In the genomic region with DNA sequence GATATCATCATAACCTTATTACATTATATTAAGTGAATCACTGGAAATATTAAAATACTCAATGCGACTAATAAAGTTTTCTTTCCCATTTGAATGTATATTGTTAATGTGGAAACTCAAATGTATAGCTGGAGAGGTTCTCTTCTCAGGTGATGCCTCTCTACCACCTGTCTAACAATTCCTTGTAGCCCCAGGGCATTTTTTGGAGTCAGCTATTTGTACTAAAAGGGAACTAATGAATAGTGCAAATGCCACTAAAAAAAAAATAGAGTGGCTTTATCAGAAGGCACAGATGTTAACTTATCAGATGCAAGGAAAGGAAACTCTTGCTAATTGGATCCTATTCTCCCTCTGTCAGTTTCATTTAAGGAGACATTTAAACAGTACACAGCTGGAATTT, we compare ENCODE assay signal across 19 cellular contexts.
"Had no signal": no experiment of that assay in that cellular context is flagged by ENCODE, and none has a peak within 500 bp of the region (broad histone marks: within the 10 kb centered on the region; RNA-seq: fewer than 3 reads in every experiment).

No MANE protein-coding gene starts in this region.

- DNase-seq: activated CD4-positive, alpha-beta T cell treated with anti-CD3 and anti-CD28 coated beads for 4 hours; activated CD4-positive, alpha-beta T cell treated with anti-CD3 and anti-CD28 coated beads, Interleukin-2, amount 50 U/mL, for 4 hours; activated CD4-positive, CD25-positive, alpha-beta regulatory T cell; activated CD8-positive, alpha-beta memory T cell treated with anti-CD3 and anti-CD28 coated beads for 24 hours; activated effector memory CD4-positive, alpha-beta T cell treated with Interleukin-2 at 50 U/mL for 16 hours; activated naive CD4-positive, alpha-beta T cell treated with Interleukin-2 at 50 U/mL for 16 hours; activated naive CD8-positive, alpha-beta T cell treated with anti-CD3 and anti-CD28 coated beads for 36 hours; cerebellar nuclear complex; colonic mucosa; effector memory CD8-positive, alpha-beta T cell; naive thymus-derived CD8-positive, alpha-beta T cell; right cardiac atrium; stimulated activated CD4-positive, alpha-beta T cell treated with anti-CD3 and anti-CD28 coated beads, Interleukin-15, amount 100 ng/mL, for 24 hours; stimulated activated CD4-positive, alpha-beta T cell treated with anti-CD3 and anti-CD28 coated beads, Interleukin-2, amount 100 ng/mL, for 24 hours; stimulated activated naive B cell treated with anti-CD40 and anti-IgM and Interleukin-4, amounts not matched to agents 10 μg/mL and 1 μg/mL and 100 μg/mL, for 72 hours; stomach; T-helper 17 cell; thyroid gland; upper lobe of left lung had no signal
